ENCODE assay signal across 13 cellular contexts in the genomic region with DNA sequence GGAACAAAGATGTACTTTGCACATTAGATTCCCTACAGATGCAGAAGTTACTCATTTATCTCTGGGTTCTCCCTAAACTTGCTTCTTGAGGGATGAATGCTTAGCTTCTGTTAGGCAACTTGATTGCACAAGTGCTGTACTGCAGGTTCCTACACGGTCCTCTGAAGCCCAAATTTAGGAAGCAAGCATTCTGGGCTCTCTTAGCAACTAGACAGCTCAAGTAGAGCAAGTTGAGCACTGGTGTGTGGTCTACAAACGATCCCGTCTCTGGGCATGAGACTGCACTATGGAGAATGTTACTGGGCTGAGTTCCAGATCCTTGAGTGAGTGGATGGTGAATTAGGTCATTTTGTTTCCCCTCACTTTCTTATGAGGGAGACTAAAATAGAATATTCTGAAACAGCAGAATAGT. TPM values are rescaled to one million over a fixed set of nuclear protein-coding genes. Genes with fewer than 3 reads are reported as not detected.
DNase-seq lines count a peak whose midpoint lies in the region; ATAC-seq, FAIRE-seq and TF ChIP-seq lines count a peak whose summit lies in the region.
"Had no signal": no experiment of that assay in that cellular context is flagged by ENCODE, and none has a peak within 500 bp of the region (broad histone marks: within the 10 kb centered on the region; RNA-seq: fewer than 3 reads in every experiment).

No MANE protein-coding gene starts in this region.

- WGBS in aorta, 2 donors = 2 to 3% methylated on average over 3 of the region's 3 CpGs

- H3K9me3 Mint-ChIP-seq in effector memory CD8-positive, alpha-beta T cell = peaks cover 6 to 7% of the 10 kb centered on the region in 2 donors

- H3K9me3 ChIP-seq in aorta (ENCODE audit: control insufficient read depth, low read length) (no peaks in the 10 kb centered on the region), kidney (ENCODE audit: control insufficient read depth in 1 of 2, low read length in 2 of 2) (no peaks in the 10 kb centered on the region)

- ATAC-seq in Right ventricle myocardium superior (ENCODE audit: poor library complexity) (peak; percentile 38), aorta (ENCODE audit: low FRiP score) (peak; percentile 87)
- no peak for ATAC-seq in effector memory CD8-positive, alpha-beta T cell (replicated peaks)

- intact Hi-C loops in Right ventricle myocardium superior (cut with DNase I) = no loop called here
- intact Hi-C loops in cardiac septum (cut with DNase I) = no loop called here
- intact Hi-C loops in aorta (cut with DNase I) = loop anchor here (5.0 kb wide), 2 partner anchors 70 to 105 kb away; no protein-coding TSS in a partner anchor
- intact Hi-C loops in kidney (cut with DNase I) = no loop called here

- no peaks in the 10 kb centered on the region for H3K36me3 Mint-ChIP-seq in effector memory CD8-positive, alpha-beta T cell (ENCODE audit: insufficient read depth)

- no peak overlapping the region for H3K9ac ChIP-seq in kidney (ENCODE audit: low read length in 2 of 2)

- TF ChIP-seq CTCF in astrocyte of the cerebellum (IDR thresholded peaks at IDR 0.05; ENCODE audit: low read depth, low read length, missing control alignments) (no peak), kidney (IDR thresholded peaks at IDR 0.05; ENCODE audit: borderline replicate concordance, extremely low read depth, insufficient read depth) (no peak)

- H3K36me3 ChIP-seq in aorta (ENCODE audit: control insufficient read depth in 1 of 2, insufficient read depth in 2 of 2, low read length in 1 of 2) = no peaks in the 10 kb centered on the region
- H3K36me3 ChIP-seq in kidney (ENCODE audit: control insufficient read depth in 1 of 2, insufficient read depth in 2 of 2, low read length in 2 of 2) = no peaks in the 10 kb centered on the region

- no peak for FAIRE-seq in kidney (lab: Jason Lieb, UNC)
- FAIRE-seq: H1, TTC549 had no signal

- no peaks in the 10 kb centered on the region for H3K27me3 Mint-ChIP-seq in effector memory CD8-positive, alpha-beta T cell
- H3K27me3 Mint-ChIP-seq: B cell had no signal

- H3K4me1 Mint-ChIP-seq in effector memory CD8-positive, alpha-beta T cell (ENCODE audit: low read depth in 2 of 2) = no peaks in the 10 kb centered on the region
- H3K4me1 Mint-ChIP-seq: B cell had no signal

- H3K4me3 ChIP-seq in astrocyte of the cerebellum (ENCODE audit: low read depth, low read length) (no peak overlapping the region), aorta (ENCODE audit: low read length in 2 of 2) (no peak overlapping the region), kidney (ENCODE audit: low read length in 2 of 2) (peak overlapping the region in 1 of 2 donors; percentile 27)
- H3K4me3 ChIP-seq: hepatocyte had no signal

- H3K4me3 Mint-ChIP-seq in effector memory CD8-positive, alpha-beta T cell = no peak overlapping the region
- H3K4me3 Mint-ChIP-seq: B cell had no signal

- H3K27ac ChIP-seq in aorta (ENCODE audit: low read depth in 1 of 2, low read length in 2 of 2) = peak overlapping the region in 1 of 2 donors; percentile 90
- H3K27ac ChIP-seq in kidney (ENCODE audit: low read depth in 2 of 2, low read length in 2 of 2) = no peak overlapping the region
- H3K27ac ChIP-seq: hepatocyte had no signal

- no peak overlapping the region for H3K27ac Mint-ChIP-seq in effector memory CD8-positive, alpha-beta T cell
- H3K27ac Mint-ChIP-seq: B cell had no signal

- DNase-seq in Right ventricle myocardium superior (no peak), cardiac septum (ENCODE audit: low spot score) (no peak), astrocyte of the cerebellum (ENCODE audit: low read depth) (peak; percentile 80), hepatic stellate cell (ENCODE audit: low spot score) (peak; percentile 10), aorta (peak; percentile 40 to 56), kidney (no peak)
- no peak for DNase-seq in effector memory CD8-positive, alpha-beta T cell
- DNase-seq in activated T-cell treated with anti-CD3 and anti-CD28 coated beads, Interleukin-2, amount 50 U/mL, for 48 hours = no peak
- DNase-seq: NCI-H1417 treated with DMSO at 0.1 percent for 48 hours had no signal

- H3K4me1 ChIP-seq in aorta (ENCODE audit: control insufficient read depth in 1 of 2, insufficient read depth in 2 of 2, low read length in 2 of 2) = peaks cover 0 to 3% of the 10 kb centered on the region in 2 donors
- no peaks in the 10 kb centered on the region for H3K4me1 ChIP-seq in kidney (ENCODE audit: control insufficient read depth in 1 of 2, insufficient read depth in 1 of 2, low read depth in 1 of 2, low read length in 2 of 2)

- in situ Hi-C loops in astrocyte of the cerebellum (cut with HindIII; ENCODE audit: low sequenced_read_pairs) = no loop called here

- no peaks in the 10 kb centered on the region for H3K27me3 ChIP-seq in aorta (ENCODE audit: control insufficient read depth in 1 of 2, insufficient read depth in 2 of 2, low read length in 1 of 2)
- H3K27me3 ChIP-seq: hepatocyte had no signal

RNA-seq across cellular contexts. Expression of a gene that starts 14.3 kb away (rescaled TPM):
- total RNA-seq in Right ventricle myocardium superior = 1.1 TPM
- 1.9 TPM for total RNA-seq in cardiac septum
- total RNA-seq in aorta = 10 to 100 TPM; 30.8 to 50.7 TPM
- 1 to 10 TPM; 3.5 to 9.2 TPM for polyA plus RNA-seq in aorta
- 17.5 TPM for total RNA-seq in kidney
- 0.82 TPM for polyA plus RNA-seq in kidney (ENCODE audit: insufficient read depth, low read depth, low replicate concordance)

Comparison
In these comparisons a context has a peak if more than half of its experiments do, and no peak if none do; other contexts are left out.
1. DNase-seq: peak in astrocyte of the cerebellum (single experiment), hepatic stellate cell (single experiment) and aorta (2 of 2); none in Right ventricle myocardium superior (single experiment), cardiac septum (single experiment), kidney (single experiment), effector memory CD8-positive, alpha-beta T cell (0 of 3) and activated T-cell treated with anti-CD3 and anti-CD28 coated beads, Interleukin-2, amount 50 U/mL, for 48 hours (0 of 2).
2. intact Hi-C loops: an anchor here in aorta (5.0 kb wide); none called in Right ventricle myocardium superior, cardiac septum and kidney.